ENCODE assay signal across 25 cellular contexts in the genomic region with DNA sequence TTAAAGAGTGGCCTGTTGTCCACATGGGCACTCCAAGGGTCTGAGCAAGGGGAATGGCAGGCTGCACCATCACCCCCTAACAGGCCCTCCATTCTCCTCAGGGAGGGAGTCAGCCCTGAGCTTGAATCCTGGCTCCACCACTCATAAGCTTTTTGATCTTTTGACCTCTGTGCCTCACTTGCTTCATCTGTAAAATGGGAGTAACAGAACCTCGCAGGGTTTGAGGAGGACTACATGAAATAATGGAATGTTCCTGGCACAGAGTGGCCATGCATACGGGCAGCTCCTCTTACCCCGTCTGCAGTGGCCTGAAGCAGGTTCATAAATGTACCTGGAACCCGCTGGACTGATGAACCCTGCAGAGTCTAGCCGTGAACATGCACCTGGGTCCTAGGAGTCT. TPM values are rescaled to one million over a fixed set of nuclear protein-coding genes. Genes with fewer than 3 reads are reported as not detected.
"Had no signal": no experiment of that assay in that cellular context is flagged by ENCODE, and none has a peak within 500 bp of the region (broad histone marks: within the 10 kb centered on the region; RNA-seq: fewer than 3 reads in every experiment).

No MANE protein-coding gene starts in this region.

- H3K27ac ChIP-seq: HL-60, RWPE1, SJCRH30 had no signal

- H3K4me1 ChIP-seq: SJCRH30 had no signal

- H3K27me3 ChIP-seq: MG63, SJCRH30 had no signal

- FAIRE-seq: HTR-8/SVneo, RCC 7860 had no signal

- ATAC-seq: SK-N-SH treated with all-trans-retinoic acid at 6 μM for 48 hours had no signal

- H3K4me3 ChIP-seq: MG63, SJCRH30 had no signal

- H3K36me3 ChIP-seq: MG63, SJCRH30 had no signal

- DNase-seq: Karpas-422, KG1, MG63, NCI-H1092, NCI-H1105 treated with DMSO at 0.1 percent for 48 hours, NCI-H1417 treated with DMSO at 0.1 percent for 48 hours, NCI-H146, NCI-H1694 treated with DMSO at 0.1 percent for 48 hours, NCI-H1930, NCI-H2081, NCI-H2107, NCI-H2171, NCI-H226, NCI-H446, NCI-H510A, NCI-H524 treated with DMSO at 0.1 percent for 48 hours, NCI-H69, NCI-H774, SHP77, SJCRH30 had no signal

- H3K9me3 ChIP-seq: MG63, SJCRH30 had no signal

RNA-seq across cellular contexts. Expression of gene XKR8, which starts 2.1 kb away (rescaled TPM):
- total RNA-seq: SJCRH30 had no signal
